11 cellular contexts compared by ENCODE assay signal in the genomic region with DNA sequence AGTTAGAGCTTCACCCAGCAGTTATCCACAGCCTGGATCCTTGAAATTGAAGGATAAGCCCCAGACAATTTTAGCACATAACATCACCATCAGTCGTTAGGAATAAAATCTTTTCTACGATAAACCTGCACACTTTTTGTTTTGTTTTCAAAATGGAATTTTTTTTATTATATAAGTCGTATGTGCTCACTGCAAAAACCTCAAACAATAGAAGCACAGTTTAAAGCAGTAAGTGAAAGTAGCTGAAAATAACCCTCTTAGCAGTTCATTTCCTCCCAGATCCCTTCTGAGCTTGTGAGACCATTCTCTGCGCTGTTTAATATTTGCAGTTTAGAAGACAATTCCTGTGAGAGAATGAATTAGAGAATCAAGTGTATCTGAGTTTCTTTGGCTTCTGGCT. TPM values are rescaled to one million over a fixed set of nuclear protein-coding genes. Genes with fewer than 3 reads are reported as not detected.
DNase-seq lines count a peak whose midpoint lies in the region; ATAC-seq, FAIRE-seq and TF ChIP-seq lines count a peak whose summit lies in the region.
"Had no signal": no experiment of that assay in that cellular context is flagged by ENCODE, and none has a peak within 500 bp of the region (broad histone marks: within the 10 kb centered on the region; RNA-seq: fewer than 3 reads in every experiment).

No MANE protein-coding gene starts in this region.

- no peaks in the 10 kb centered on the region for H4K20me1 ChIP-seq in BLaER1 treated with 17β-estradiol and CSF1 and Interleukin-3, amounts not matched to agents 10 nM and 100 nM

- no peaks in the 10 kb centered on the region for H3K27me3 ChIP-seq in BLaER1 treated with 17β-estradiol and CSF1 and Interleukin-3, amounts not matched to agents 10 nM and 100 nM
- no peaks in the 10 kb centered on the region for H3K27me3 ChIP-seq in pancreas
- no peaks in the 10 kb centered on the region for H3K27me3 ChIP-seq in testis

- no peak for TF ChIP-seq POLR2A in testis (IDR thresholded peaks at IDR 0.05)

- intact Hi-C loops in pancreas (cut with DNase I) (loop anchor here in 1 of 3 donors (5.0 kb wide), 1 partner anchor 39 kb away; a partner anchor contains a TSS), testis (cut with DNase I; ENCODE audit: low total_unique reads) (no loop called here)

- peak overlapping the region in 7 of 10 experiments; percentile 1 to 46 (median 15); a peak in 6 of 20 replicates for H3K4me3 ChIP-seq in BLaER1 treated with 17β-estradiol and CSF1 and Interleukin-3, amounts not matched to agents 10 nM and 100 nM
- peak overlapping the region; percentile 46 for H3K4me3 ChIP-seq in GM12865 (ENCODE audit: low read depth, low read length)
- H3K4me3 ChIP-seq in pancreas: no peak overlapping the region
- H3K4me3 ChIP-seq in testis: no peak overlapping the region

- ATAC-seq in HG03460 (IDR thresholded peaks at IDR 0.05; ENCODE audit: unreplicated experiment) (peak; percentile 46), pancreas (no peak)
- ATAC-seq in central memory CD8-positive, alpha-beta T cell (replicated peaks; ENCODE audit: extremely low read depth, poor library complexity, severe bottlenecking): peak; percentile 44

- H3K36me3 Mint-ChIP-seq in central memory CD8-positive, alpha-beta T cell (ENCODE audit: insufficient read depth): peaks cover 23% of the 10 kb centered on the region

- H3K9me3 Mint-ChIP-seq in central memory CD8-positive, alpha-beta T cell: no peaks in the 10 kb centered on the region

- H3K4me2 ChIP-seq in BLaER1 treated with 17β-estradiol and CSF1 and Interleukin-3, amounts not matched to agents 10 nM and 100 nM: peak overlapping the region; percentile 75 to 89 (median 84)

- no peak for FAIRE-seq in pancreas (lab: Jason Lieb, UNC)
- FAIRE-seq: islet of Langerhans had no signal

- H3K4me1 ChIP-seq in BLaER1 treated with 17β-estradiol and CSF1 and Interleukin-3, amounts not matched to agents 10 nM and 100 nM: peaks cover 36 to 64% (median 54%) of the 10 kb centered on the region in 10 experiments
- no peaks in the 10 kb centered on the region for H3K4me1 ChIP-seq in pancreas
- peaks cover 5% of the 10 kb centered on the region for H3K4me1 ChIP-seq in testis

- H3K4me1 Mint-ChIP-seq in central memory CD8-positive, alpha-beta T cell: peaks cover 20% of the 10 kb centered on the region

- H3K9me3 ChIP-seq in BLaER1 treated with 17β-estradiol and CSF1 and Interleukin-3, amounts not matched to agents 10 nM and 100 nM (replicated peaks in 1 of 11): no peaks in the 10 kb centered on the region
- H3K9me3 ChIP-seq in pancreas (no peaks in the 10 kb centered on the region), testis (no peaks in the 10 kb centered on the region)

- peak overlapping the region in 9 of 11 experiments; percentile 29 to 75 (median 64); a peak in 17 of 22 replicates for H3K9ac ChIP-seq in BLaER1 treated with 17β-estradiol and CSF1 and Interleukin-3, amounts not matched to agents 10 nM and 100 nM

- no peaks in the 10 kb centered on the region for H3K27me3 Mint-ChIP-seq in central memory CD8-positive, alpha-beta T cell

- H3K36me3 ChIP-seq in BLaER1 treated with 17β-estradiol and CSF1 and Interleukin-3, amounts not matched to agents 10 nM and 100 nM: peaks cover 1 to 22% (median 14%) of the 10 kb centered on the region in 11 experiments; a peak in 20 of 22 replicates
- H3K36me3 ChIP-seq in pancreas (no peaks in the 10 kb centered on the region), testis (ENCODE audit: low read depth, missing control alignments) (no peaks in the 10 kb centered on the region)

- DNase-seq in GM12865 (ENCODE audit: low read depth) (peak; percentile 69), pancreas (no peak), testis (no peak), GM19240 (ENCODE audit: insufficient read length, low spot score) (no peak), dedifferentiated amniotic fluid mesenchymal stem cell (ENCODE audit: extremely low spot score) (no peak)
- peak in 1 of 2 donors; percentile 2 for DNase-seq in central memory CD8-positive, alpha-beta T cell (ENCODE audit: low spot score in 2 of 2)
- DNase-seq: NCI-H2081, OCI-M1 had no signal

- WGBS in pancreas, 2 donors: 76 to 77% methylated on average over 4 of the region's 4 CpGs
- WGBS in testis, 2 donors: 66 to 74% methylated on average over 4 of the region's 4 CpGs

- H3K4me3 Mint-ChIP-seq in central memory CD8-positive, alpha-beta T cell: peak overlapping the region; percentile 31

- peak overlapping the region in 9 of 11 experiments; percentile 10 to 78 (median 70); a peak in 16 of 22 replicates for H3K27ac ChIP-seq in BLaER1 treated with 17β-estradiol and CSF1 and Interleukin-3, amounts not matched to agents 10 nM and 100 nM
- H3K27ac ChIP-seq in pancreas: peak overlapping the region in 1 of 4 donors; percentile 11
- no peak overlapping the region for H3K27ac ChIP-seq in testis

- H3K27ac Mint-ChIP-seq in central memory CD8-positive, alpha-beta T cell (ENCODE audit: low read depth): peak overlapping the region; percentile 89

- no peak for TF ChIP-seq CTCF in GM12865 (IDR thresholded peaks at IDR 0.05; ENCODE audit: insufficient read depth, low read depth, low read length, missing control alignments)
- TF ChIP-seq CTCF in pancreas (IDR thresholded peaks at IDR 0.05): no peak
- TF ChIP-seq CTCF in testis (IDR thresholded peaks at IDR 0.05): no peak

RNA-seq across cellular contexts. Expression of a gene that starts 38.3 kb away (rescaled TPM):
- total RNA-seq in pancreas (10 to 100 TPM; 18.5 to 42.7 (median 26.6) TPM), testis (10 to 100 TPM; 20.5 to 25.4 TPM)
- polyA plus RNA-seq in pancreas (1 to 10 TPM; 5.7 to 7.2 TPM), testis (ENCODE audit: insufficient read depth, low read depth, low replicate concordance) (20.4 TPM)

Comparison
In these comparisons a context has a peak if more than half of its experiments do, and no peak if none do; other contexts are left out.
1. H3K27ac ChIP-seq: peak in BLaER1 treated with 17β-estradiol and CSF1 and Interleukin-3, amounts not matched to agents 10 nM and 100 nM (9 of 11); none in testis (0 of 2).
2. H3K4me3 ChIP-seq: peak in BLaER1 treated with 17β-estradiol and CSF1 and Interleukin-3, amounts not matched to agents 10 nM and 100 nM (7 of 10) and GM12865 (single experiment); none in pancreas (0 of 4) and testis (0 of 2).
3. ATAC-seq: peak in HG03460 (single experiment) and central memory CD8-positive, alpha-beta T cell (single experiment); none in pancreas (0 of 4).